In the genomic region with DNA sequence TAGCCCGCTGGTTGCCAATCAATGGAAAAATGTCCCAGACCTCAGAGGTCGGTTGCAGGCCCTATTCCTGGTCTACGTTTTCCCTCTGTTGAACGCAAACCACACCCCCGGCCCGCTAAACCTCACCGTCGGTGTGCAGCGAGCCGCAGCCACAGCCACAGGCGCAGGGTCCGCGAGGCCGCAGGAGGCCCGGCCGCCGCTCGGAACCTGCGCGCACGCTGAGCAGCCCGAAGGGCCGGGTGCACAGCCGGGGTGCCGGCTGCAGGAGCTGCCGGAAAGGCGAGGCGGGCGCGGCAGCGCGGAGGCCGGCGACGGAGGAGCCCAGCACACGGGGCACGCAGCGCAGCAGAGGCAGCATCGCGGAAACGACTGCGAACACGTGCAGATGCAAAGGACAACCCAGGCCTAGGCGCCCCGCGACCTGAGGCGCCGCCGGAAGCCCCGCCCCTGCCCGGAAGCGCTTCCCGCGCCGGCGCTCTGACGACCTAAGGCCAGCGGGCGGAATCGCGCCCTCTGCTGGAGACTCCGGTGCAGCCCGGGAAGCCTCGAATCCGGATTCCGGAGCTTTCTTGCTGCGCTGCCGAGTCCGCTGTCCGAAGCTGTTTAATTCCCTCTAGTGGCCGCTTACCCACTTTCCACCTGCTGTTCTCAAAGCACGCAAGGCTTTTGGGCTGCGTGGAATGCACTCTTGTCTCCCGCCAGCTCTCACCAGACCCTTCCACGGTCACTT, we compare ENCODE assay signal across 1 cellular context.
TF ChIP-seq lines count a peak whose summit lies in the region.

A gene with protein sequence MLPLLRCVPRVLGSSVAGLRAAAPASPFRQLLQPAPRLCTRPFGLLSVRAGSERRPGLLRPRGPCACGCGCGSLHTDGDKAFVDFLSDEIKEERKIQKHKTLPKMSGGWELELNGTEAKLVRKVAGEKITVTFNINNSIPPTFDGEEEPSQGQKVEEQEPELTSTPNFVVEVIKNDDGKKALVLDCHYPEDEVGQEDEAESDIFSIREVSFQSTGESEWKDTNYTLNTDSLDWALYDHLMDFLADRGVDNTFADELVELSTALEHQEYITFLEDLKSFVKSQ (minus strand): TSS at position 440 of the 730 bp plus-strand sequence. CDS start 82 bp downstream, at position 358.

TF ChIP-seq in HepG2, 621 proteins besides CTCF, POLR2A, EP300 and RAD21 (continued from another document and continues in another):
- TF ChIP-seq, protein P1, sequence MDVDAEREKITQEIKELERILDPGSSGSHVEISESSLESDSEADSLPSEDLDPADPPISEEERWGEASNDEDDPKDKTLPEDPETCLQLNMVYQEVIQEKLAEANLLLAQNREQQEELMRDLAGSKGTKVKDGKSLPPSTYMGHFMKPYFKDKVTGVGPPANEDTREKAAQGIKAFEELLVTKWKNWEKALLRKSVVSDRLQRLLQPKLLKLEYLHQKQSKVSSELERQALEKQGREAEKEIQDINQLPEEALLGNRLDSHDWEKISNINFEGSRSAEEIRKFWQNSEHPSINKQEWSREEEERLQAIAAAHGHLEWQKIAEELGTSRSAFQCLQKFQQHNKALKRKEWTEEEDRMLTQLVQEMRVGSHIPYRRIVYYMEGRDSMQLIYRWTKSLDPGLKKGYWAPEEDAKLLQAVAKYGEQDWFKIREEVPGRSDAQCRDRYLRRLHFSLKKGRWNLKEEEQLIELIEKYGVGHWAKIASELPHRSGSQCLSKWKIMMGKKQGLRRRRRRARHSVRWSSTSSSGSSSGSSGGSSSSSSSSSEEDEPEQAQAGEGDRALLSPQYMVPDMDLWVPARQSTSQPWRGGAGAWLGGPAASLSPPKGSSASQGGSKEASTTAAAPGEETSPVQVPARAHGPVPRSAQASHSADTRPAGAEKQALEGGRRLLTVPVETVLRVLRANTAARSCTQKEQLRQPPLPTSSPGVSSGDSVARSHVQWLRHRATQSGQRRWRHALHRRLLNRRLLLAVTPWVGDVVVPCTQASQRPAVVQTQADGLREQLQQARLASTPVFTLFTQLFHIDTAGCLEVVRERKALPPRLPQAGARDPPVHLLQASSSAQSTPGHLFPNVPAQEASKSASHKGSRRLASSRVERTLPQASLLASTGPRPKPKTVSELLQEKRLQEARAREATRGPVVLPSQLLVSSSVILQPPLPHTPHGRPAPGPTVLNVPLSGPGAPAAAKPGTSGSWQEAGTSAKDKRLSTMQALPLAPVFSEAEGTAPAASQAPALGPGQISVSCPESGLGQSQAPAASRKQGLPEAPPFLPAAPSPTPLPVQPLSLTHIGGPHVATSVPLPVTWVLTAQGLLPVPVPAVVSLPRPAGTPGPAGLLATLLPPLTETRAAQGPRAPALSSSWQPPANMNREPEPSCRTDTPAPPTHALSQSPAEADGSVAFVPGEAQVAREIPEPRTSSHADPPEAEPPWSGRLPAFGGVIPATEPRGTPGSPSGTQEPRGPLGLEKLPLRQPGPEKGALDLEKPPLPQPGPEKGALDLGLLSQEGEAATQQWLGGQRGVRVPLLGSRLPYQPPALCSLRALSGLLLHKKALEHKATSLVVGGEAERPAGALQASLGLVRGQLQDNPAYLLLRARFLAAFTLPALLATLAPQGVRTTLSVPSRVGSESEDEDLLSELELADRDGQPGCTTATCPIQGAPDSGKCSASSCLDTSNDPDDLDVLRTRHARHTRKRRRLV (CRISPR knock-in tag; IDR thresholded peaks at IDR 0.05): peak; percentile 78; the same call in 1 of the 2 replicates
- TF ChIP-seq, protein P2, sequence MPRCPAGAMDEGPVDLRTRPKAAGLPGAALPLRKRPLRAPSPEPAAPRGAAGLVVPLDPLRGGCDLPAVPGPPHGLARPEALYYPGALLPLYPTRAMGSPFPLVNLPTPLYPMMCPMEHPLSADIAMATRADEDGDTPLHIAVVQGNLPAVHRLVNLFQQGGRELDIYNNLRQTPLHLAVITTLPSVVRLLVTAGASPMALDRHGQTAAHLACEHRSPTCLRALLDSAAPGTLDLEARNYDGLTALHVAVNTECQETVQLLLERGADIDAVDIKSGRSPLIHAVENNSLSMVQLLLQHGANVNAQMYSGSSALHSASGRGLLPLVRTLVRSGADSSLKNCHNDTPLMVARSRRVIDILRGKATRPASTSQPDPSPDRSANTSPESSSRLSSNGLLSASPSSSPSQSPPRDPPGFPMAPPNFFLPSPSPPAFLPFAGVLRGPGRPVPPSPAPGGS (CRISPR knock-in tag; IDR thresholded peaks at IDR 0.05): peak; percentile 92; the same call in 1 of the 2 replicates
- TF ChIP-seq ZNF83 (CRISPR knock-in tag; IDR thresholded peaks at IDR 0.05; ENCODE audit: borderline replicate concordance) (no peak; the same call in 1 of the 2 replicates), ZNF549 (CRISPR knock-in tag; IDR thresholded peaks at IDR 0.05) (peak; percentile 56; the same call in 1 of the 2 replicates), ZNF713 (CRISPR knock-in tag; IDR thresholded peaks at IDR 0.05) (0 out of 2 replicates have a peak, but pooled peaks have one; percentile 94), BCL6 (CRISPR knock-in tag; IDR thresholded peaks at IDR 0.05) (no peak), ZNF234 (CRISPR knock-in tag; conservative IDR thresholded peaks at IDR 0.05) (peak; percentile 56; the same call in 1 of the 2 replicates), MED1 (CRISPR knock-in tag; IDR thresholded peaks at IDR 0.05) (peak; percentile 69), SNRNP70 (IDR thresholded peaks at IDR 0.05; ENCODE audit: low read depth, low read length) (no peak), ZNF572 (CRISPR knock-in tag; IDR thresholded peaks at IDR 0.05) (no peak), ZNF678 (CRISPR knock-in tag; IDR thresholded peaks at IDR 0.05) (peak; percentile 91; the same call in 1 of the 2 replicates), ZNF563 (CRISPR knock-in tag; IDR thresholded peaks at IDR 0.05) (peak; percentile 95), EZH2 (conservative IDR thresholded peaks at IDR 0.05; ENCODE audit: low read depth, low read length) (no peak), AKAP8 (CRISPR knock-in tag; IDR thresholded peaks at IDR 0.05) (no peak; the same call in 1 of the 2 replicates), HNF4G (IDR thresholded peaks at IDR 0.05; ENCODE audit: borderline replicate concordance, low read depth, low read length) (no peak), HNF4G (CRISPR knock-in tag; IDR thresholded peaks at IDR 0.05; ENCODE audit: borderline replicate concordance, low read depth) (peak; percentile 68), ZNF232 (CRISPR knock-in tag; IDR thresholded peaks at IDR 0.05; ENCODE audit: borderline replicate concordance) (peak; percentile 93), CENPX (CRISPR knock-in tag; IDR thresholded peaks at IDR 0.05) (no peak), ZNF556 (CRISPR knock-in tag; IDR thresholded peaks at IDR 0.05; ENCODE audit: borderline replicate concordance) (peak; percentile 93; the same call in 1 of the 2 replicates), TOE1 (CRISPR knock-in tag; IDR thresholded peaks at IDR 0.05) (no peak)
- TF ChIP-seq, protein P3, sequence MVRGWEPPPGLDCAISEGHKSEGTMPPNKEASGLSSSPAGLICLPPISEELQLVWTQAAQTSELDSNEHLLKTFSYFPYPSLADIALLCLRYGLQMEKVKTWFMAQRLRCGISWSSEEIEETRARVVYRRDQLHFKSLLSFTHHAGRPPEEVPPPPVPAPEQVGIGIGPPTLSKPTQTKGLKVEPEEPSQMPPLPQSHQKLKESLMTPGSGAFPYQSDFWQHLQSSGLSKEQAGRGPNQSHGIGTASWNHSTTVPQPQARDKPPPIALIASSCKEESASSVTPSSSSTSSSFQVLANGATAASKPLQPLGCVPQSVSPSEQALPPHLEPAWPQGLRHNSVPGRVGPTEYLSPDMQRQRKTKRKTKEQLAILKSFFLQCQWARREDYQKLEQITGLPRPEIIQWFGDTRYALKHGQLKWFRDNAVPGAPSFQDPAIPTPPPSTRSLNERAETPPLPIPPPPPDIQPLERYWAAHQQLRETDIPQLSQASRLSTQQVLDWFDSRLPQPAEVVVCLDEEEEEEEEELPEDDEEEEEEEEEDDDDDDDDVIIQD (CRISPR knock-in tag; IDR thresholded peaks at IDR 0.05; ENCODE audit: low read depth): 0 out of 2 replicates have a peak, but pooled peaks have one; percentile 42
- TF ChIP-seq, protein P4, sequence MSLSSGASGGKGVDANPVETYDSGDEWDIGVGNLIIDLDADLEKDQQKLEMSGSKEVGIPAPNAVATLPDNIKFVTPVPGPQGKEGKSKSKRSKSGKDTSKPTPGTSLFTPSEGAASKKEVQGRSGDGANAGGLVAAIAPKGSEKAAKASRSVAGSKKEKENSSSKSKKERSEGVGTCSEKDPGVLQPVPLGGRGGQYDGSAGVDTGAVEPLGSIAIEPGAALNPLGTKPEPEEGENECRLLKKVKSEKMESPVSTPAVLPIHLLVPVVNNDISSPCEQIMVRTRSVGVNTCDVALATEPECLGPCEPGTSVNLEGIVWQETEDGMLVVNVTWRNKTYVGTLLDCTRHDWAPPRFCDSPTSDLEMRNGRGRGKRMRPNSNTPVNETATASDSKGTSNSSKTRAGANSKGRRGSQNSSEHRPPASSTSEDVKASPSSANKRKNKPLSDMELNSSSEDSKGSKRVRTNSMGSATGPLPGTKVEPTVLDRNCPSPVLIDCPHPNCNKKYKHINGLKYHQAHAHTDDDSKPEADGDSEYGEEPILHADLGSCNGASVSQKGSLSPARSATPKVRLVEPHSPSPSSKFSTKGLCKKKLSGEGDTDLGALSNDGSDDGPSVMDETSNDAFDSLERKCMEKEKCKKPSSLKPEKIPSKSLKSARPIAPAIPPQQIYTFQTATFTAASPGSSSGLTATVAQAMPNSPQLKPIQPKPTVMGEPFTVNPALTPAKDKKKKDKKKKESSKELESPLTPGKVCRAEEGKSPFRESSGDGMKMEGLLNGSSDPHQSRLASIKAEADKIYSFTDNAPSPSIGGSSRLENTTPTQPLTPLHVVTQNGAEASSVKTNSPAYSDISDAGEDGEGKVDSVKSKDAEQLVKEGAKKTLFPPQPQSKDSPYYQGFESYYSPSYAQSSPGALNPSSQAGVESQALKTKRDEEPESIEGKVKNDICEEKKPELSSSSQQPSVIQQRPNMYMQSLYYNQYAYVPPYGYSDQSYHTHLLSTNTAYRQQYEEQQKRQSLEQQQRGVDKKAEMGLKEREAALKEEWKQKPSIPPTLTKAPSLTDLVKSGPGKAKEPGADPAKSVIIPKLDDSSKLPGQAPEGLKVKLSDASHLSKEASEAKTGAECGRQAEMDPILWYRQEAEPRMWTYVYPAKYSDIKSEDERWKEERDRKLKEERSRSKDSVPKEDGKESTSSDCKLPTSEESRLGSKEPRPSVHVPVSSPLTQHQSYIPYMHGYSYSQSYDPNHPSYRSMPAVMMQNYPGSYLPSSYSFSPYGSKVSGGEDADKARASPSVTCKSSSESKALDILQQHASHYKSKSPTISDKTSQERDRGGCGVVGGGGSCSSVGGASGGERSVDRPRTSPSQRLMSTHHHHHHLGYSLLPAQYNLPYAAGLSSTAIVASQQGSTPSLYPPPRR (CRISPR knock-in tag; IDR thresholded peaks at IDR 0.05; ENCODE audit: borderline replicate concordance): no peak
- TF ChIP-seq, protein P5, sequence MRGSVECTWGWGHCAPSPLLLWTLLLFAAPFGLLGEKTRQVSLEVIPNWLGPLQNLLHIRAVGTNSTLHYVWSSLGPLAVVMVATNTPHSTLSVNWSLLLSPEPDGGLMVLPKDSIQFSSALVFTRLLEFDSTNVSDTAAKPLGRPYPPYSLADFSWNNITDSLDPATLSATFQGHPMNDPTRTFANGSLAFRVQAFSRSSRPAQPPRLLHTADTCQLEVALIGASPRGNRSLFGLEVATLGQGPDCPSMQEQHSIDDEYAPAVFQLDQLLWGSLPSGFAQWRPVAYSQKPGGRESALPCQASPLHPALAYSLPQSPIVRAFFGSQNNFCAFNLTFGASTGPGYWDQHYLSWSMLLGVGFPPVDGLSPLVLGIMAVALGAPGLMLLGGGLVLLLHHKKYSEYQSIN (CRISPR knock-in tag; IDR thresholded peaks at IDR 0.05; ENCODE audit: borderline replicate concordance): no peak
- TF ChIP-seq, protein P6, sequence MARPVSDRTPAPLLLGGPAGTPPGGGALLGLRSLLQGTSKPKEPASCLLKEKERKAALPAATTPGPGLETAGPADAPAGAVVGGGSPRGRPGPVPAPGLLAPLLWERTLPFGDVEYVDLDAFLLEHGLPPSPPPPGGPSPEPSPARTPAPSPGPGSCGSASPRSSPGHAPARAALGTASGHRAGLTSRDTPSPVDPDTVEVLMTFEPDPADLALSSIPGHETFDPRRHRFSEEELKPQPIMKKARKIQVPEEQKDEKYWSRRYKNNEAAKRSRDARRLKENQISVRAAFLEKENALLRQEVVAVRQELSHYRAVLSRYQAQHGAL (CRISPR knock-in tag; IDR thresholded peaks at IDR 0.05; ENCODE audit: not compliant biosample characterization): no peak
- TF ChIP-seq, protein P7, sequence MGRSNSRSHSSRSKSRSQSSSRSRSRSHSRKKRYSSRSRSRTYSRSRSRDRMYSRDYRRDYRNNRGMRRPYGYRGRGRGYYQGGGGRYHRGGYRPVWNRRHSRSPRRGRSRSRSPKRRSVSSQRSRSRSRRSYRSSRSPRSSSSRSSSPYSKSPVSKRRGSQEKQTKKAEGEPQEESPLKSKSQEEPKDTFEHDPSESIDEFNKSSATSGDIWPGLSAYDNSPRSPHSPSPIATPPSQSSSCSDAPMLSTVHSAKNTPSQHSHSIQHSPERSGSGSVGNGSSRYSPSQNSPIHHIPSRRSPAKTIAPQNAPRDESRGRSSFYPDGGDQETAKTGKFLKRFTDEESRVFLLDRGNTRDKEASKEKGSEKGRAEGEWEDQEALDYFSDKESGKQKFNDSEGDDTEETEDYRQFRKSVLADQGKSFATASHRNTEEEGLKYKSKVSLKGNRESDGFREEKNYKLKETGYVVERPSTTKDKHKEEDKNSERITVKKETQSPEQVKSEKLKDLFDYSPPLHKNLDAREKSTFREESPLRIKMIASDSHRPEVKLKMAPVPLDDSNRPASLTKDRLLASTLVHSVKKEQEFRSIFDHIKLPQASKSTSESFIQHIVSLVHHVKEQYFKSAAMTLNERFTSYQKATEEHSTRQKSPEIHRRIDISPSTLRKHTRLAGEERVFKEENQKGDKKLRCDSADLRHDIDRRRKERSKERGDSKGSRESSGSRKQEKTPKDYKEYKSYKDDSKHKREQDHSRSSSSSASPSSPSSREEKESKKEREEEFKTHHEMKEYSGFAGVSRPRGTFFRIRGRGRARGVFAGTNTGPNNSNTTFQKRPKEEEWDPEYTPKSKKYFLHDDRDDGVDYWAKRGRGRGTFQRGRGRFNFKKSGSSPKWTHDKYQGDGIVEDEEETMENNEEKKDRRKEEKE (IDR thresholded peaks at IDR 0.05): no peak
- TF ChIP-seq, protein P8, sequence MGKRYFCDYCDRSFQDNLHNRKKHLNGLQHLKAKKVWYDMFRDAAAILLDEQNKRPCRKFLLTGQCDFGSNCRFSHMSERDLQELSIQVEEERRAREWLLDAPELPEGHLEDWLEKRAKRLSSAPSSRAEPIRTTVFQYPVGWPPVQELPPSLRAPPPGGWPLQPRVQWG (CRISPR knock-in tag; IDR thresholded peaks at IDR 0.05; ENCODE audit: borderline replicate concordance, low read depth): no peak
- TF ChIP-seq, protein P9, sequence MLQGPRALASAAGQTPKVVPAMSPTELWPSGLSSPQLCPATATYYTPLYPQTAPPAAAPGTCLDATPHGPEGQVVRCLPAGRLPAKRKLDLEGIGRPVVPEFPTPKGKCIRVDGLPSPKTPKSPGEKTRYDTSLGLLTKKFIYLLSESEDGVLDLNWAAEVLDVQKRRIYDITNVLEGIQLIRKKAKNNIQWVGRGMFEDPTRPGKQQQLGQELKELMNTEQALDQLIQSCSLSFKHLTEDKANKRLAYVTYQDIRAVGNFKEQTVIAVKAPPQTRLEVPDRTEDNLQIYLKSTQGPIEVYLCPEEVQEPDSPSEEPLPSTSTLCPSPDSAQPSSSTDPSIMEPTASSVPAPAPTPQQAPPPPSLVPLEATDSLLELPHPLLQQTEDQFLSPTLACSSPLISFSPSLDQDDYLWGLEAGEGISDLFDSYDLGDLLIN (CRISPR knock-in tag; IDR thresholded peaks at IDR 0.05; ENCODE audit: borderline replicate concordance): peak; percentile 66; the same call in 1 of the 2 replicates
